8 cellular contexts compared by ENCODE assay signal in genomic region chr13:97911311-97912138, GRCh38. TPM values are rescaled to one million over a fixed set of nuclear protein-coding genes. Genes with fewer than 3 reads are reported as not detected.
DNase-seq lines count a peak whose midpoint lies in the region; ATAC-seq, FAIRE-seq and TF ChIP-seq lines count a peak whose summit lies in the region.

No MANE protein-coding gene starts in this region.

- no peak for TF ChIP-seq RAD21 in HepG2 (CRISPR knock-in tag; IDR thresholded peaks at IDR 0.05)

- H2AFZ ChIP-seq in HepG2 (ENCODE audit: low read length) = no peak overlapping the region

- H3K9ac ChIP-seq in HepG2 (ENCODE audit: insufficient read depth, low read depth, low read length) = no peak overlapping the region

- H3K4me2 ChIP-seq in HepG2 (ENCODE audit: low read depth, low read length) = no peak overlapping the region

- BruUV-seq in HepG2 (replicated peaks; lab: Mats Ljungman, UMichigan) = no TSS peak

- ATAC-seq in HepG2 = peak; percentile 83
- no peak for ATAC-seq in HG03095 (IDR thresholded peaks at IDR 0.05; ENCODE audit: unreplicated experiment)

- H3K27me3 ChIP-seq in HepG2 (ENCODE audit: control insufficient read depth in 1 of 2, insufficient read depth in 2 of 2, low read length in 2 of 2) = no peaks in the 10 kb centered on the region; a peak in 1 of 5 replicates

- POLR2A ChIA-PET in HEK293T (lab: Yijun Ruan, JAX) = no interaction called here
- POLR2A ChIA-PET in HepG2 (lab: Yijun Ruan, JAX) = no interaction called here

- CTCF ChIA-PET in HEK293T (lab: Yijun Ruan, JAX) (interaction anchor here (0.6 to 2.2 kb wide), 6 partner anchors 10 to 151 kb away, joined by 3 to 16 read pairs (median 4); no protein-coding TSS in a partner anchor), HepG2 (lab: Yijun Ruan, JAX; ENCODE audit: low intra/inter-chr PET ratio, low total read pairs) (interaction anchor here (0.9 kb wide), 1 partner anchor 56 kb away, joined by 4 read pairs; no protein-coding TSS in a partner anchor)

- H4K20me1 ChIP-seq in HepG2 (ENCODE audit: insufficient read depth, low read length) = no peaks in the 10 kb centered on the region

- H3K4me1 ChIP-seq in HepG2 (ENCODE audit: insufficient read depth, low read length) = no peaks in the 10 kb centered on the region

- in situ Hi-C loops in HepG2 (cut with HindIII; ENCODE audit: extremely low pct_ligation_motif_present, low pct_unique_long_range_greater_than_20kb) = no loop called here

- no peak overlapping the region for H3K4me3 ChIP-seq in HepG2 (replicated peaks in 1 of 3; ENCODE audit: insufficient read depth in 1 of 3, low read depth in 2 of 3, low read length in 3 of 3)

- TF ChIP-seq EP300 in HepG2 (IDR thresholded peaks at IDR 0.05; ENCODE audit: low read depth in 2 of 2, low read length in 2 of 2) (no peak), HepG2 (CRISPR knock-in tag; IDR thresholded peaks at IDR 0.05; ENCODE audit: borderline replicate concordance) (no peak)

- no peaks in the 10 kb centered on the region; the same call in 1 of the 2 replicates for H3K9me3 ChIP-seq in HepG2 (ENCODE audit: low read length)

- H3K79me2 ChIP-seq in HepG2 (ENCODE audit: insufficient read depth, low read length) = no peaks in the 10 kb centered on the region

- H3K36me3 ChIP-seq in HepG2 (replicated peaks in 1 of 2; ENCODE audit: control insufficient read depth in 1 of 2, insufficient read depth in 2 of 2, low read length in 2 of 2) = no peaks in the 10 kb centered on the region

- intact Hi-C loops in HepG2 (cut with micrococcal nuclease; ENCODE audit: unreplicated experiment) = loop anchor here (5.0 kb wide), 1 partner anchor 54 kb away; no protein-coding TSS in a partner anchor

- H3K27ac ChIP-seq in HepG2 (ENCODE audit: extremely low read length, insufficient read depth, low read length) = no peak overlapping the region

- DNase-seq in NCI-H82 (lab: John Stamatoyannopoulos, UW) (peak; percentile 44), NCI-H82 treated with DMSO at 0.1 percent for 48 hours (lab: John Stamatoyannopoulos, UW; ENCODE audit: unreplicated experiment) (no peak), HEK293T (ENCODE audit: extremely low spot score) (peak; percentile 36), SW480 (ENCODE audit: low spot score) (peak; percentile 48), HepG2 (ENCODE audit: low spot score) (peak; percentile 19), NCI-H1436 (lab: John Stamatoyannopoulos, UW) (no peak), NCI-H510A treated with DMSO at 0.1 percent for 48 hours (lab: John Stamatoyannopoulos, UW) (no peak)

- peak; percentile 83 for FAIRE-seq in HepG2 (lab: Jason Lieb, UNC)

- TF ChIP-seq CTCF in HepG2 (CRISPR knock-in tag; IDR thresholded peaks at IDR 0.05) = peak; percentile 70

- TF ChIP-seq POLR2A in HepG2 (IDR thresholded peaks at IDR 0.05; ENCODE audit: insufficient read depth in 1 of 2, low read depth in 2 of 2, low read length in 2 of 2) = no peak

- 13% methylated on average over 7 of the region's 7 CpGs for WGBS in HepG2 (ENCODE audit: low lambda C conversion rate)

TF ChIP-seq in HEK293T, 16 proteins besides CTCF, POLR2A, EP300 and RAD21:
- TF ChIP-seq ZNF384 (IDR thresholded peaks at IDR 0.05) = no peak
- no peak for TF ChIP-seq BHLHE40 (IDR thresholded peaks at IDR 0.05; ENCODE audit: borderline replicate concordance)
- TF ChIP-seq SUZ12 (IDR thresholded peaks at IDR 0.05) = no peak
- no peak for TF ChIP-seq TARDBP (IDR thresholded peaks at IDR 0.05)
- no peak for TF ChIP-seq NFRKB (IDR thresholded peaks at IDR 0.05)
- no peak for TF ChIP-seq HDGF (IDR thresholded peaks at IDR 0.05; ENCODE audit: borderline replicate concordance)
- TF ChIP-seq CTBP1 (IDR thresholded peaks at IDR 0.05; ENCODE audit: borderline replicate concordance) = no peak
- no peak for TF ChIP-seq ELF4 (IDR thresholded peaks at IDR 0.05)

TF ChIP-seq in HepG2, 621 proteins besides CTCF, POLR2A, EP300 and RAD21:
- TF ChIP-seq ATF1 (CRISPR knock-in tag; IDR thresholded peaks at IDR 0.05) = no peak
- TF ChIP-seq ZNF644 (CRISPR knock-in tag; IDR thresholded peaks at IDR 0.05; ENCODE audit: low read depth) = peak; percentile 20; the same call in 1 of the 2 replicates
- TF ChIP-seq, protein P1, sequence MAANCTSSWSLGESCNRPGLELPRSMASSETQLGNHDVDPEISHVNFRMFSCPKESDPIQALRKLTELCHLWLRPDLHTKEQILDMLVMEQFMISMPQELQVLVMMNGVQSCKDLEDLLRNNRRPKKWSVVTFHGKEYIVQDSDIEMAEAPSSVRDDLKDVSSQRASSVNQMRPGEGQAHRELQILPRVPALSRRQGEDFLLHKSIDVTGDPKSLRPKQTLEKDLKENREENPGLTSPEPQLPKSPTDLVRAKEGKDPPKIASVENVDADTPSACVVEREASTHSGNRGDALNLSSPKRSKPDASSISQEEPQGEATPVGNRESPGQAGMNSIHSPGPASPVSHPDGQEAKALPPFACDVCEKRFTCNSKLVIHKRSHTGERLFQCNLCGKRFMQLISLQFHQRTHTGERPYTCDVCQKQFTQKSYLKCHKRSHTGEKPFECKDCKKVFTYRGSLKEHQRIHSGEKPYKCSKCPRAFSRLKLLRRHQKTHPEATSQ (CRISPR knock-in tag; IDR thresholded peaks at IDR 0.05; ENCODE audit: borderline replicate concordance) = no peak
- no peak for TF ChIP-seq MYC (CRISPR knock-in tag; IDR thresholded peaks at IDR 0.05; ENCODE audit: borderline replicate concordance)
- TF ChIP-seq POLR2G (IDR thresholded peaks at IDR 0.05; ENCODE audit: low read depth, low read length) = no peak
- TF ChIP-seq, protein P2, sequence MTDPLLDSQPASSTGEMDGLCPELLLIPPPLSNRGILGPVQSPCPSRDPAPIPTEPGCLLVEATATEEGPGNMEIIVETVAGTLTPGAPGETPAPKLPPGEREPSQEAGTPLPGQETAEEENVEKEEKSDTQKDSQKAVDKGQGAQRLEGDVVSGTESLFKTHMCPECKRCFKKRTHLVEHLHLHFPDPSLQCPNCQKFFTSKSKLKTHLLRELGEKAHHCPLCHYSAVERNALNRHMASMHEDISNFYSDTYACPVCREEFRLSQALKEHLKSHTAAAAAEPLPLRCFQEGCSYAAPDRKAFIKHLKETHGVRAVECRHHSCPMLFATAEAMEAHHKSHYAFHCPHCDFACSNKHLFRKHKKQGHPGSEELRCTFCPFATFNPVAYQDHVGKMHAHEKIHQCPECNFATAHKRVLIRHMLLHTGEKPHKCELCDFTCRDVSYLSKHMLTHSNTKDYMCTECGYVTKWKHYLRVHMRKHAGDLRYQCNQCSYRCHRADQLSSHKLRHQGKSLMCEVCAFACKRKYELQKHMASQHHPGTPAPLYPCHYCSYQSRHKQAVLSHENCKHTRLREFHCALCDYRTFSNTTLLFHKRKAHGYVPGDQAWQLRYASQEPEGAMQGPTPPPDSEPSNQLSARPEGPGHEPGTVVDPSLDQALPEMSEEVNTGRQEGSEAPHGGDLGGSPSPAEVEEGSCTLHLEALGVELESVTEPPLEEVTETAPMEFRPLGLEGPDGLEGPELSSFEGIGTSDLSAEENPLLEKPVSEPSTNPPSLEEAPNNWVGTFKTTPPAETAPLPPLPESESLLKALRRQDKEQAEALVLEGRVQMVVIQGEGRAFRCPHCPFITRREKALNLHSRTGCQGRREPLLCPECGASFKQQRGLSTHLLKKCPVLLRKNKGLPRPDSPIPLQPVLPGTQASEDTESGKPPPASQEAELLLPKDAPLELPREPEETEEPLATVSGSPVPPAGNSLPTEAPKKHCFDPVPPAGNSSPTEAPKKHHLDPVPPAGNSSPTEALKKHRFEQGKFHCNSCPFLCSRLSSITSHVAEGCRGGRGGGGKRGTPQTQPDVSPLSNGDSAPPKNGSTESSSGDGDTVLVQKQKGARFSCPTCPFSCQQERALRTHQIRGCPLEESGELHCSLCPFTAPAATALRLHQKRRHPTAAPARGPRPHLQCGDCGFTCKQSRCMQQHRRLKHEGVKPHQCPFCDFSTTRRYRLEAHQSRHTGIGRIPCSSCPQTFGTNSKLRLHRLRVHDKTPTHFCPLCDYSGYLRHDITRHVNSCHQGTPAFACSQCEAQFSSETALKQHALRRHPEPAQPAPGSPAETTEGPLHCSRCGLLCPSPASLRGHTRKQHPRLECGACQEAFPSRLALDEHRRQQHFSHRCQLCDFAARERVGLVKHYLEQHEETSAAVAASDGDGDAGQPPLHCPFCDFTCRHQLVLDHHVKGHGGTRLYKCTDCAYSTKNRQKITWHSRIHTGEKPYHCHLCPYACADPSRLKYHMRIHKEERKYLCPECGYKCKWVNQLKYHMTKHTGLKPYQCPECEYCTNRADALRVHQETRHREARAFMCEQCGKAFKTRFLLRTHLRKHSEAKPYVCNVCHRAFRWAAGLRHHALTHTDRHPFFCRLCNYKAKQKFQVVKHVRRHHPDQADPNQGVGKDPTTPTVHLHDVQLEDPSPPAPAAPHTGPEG (CRISPR knock-in tag; IDR thresholded peaks at IDR 0.05) = no peak
- peak; percentile 47 for TF ChIP-seq STAG1 (CRISPR knock-in tag; IDR thresholded peaks at IDR 0.05)

RNA-seq across cellular contexts. Expression of gene IPO5, which starts 42.0 kb away (rescaled TPM):
- total RNA-seq in HepG2 (2016; rRNA removed; fragmentation: Illumina TruSeq; extraction: Trizol) = 242 and 411 TPM in 2 replicates
- total RNA-seq in HepG2 (2016; cell fraction: cytosol; rRNA removed; fragmentation: Illumina TruSeq; extraction: Trizol; ENCODE audit: low read depth) = 30.4 and 32.9 TPM in 2 replicates
- 233 and 406 TPM in 2 replicates for total RNA-seq in HepG2 (2016; cell fraction: insoluble cytoplasmic fraction; rRNA removed; fragmentation: Illumina TruSeq; extraction: Trizol)
- total RNA-seq in HepG2 (2016; cell fraction: membrane; rRNA removed; fragmentation: Illumina TruSeq; extraction: Trizol) = 125 and 157 TPM in 2 replicates
- total RNA-seq in HepG2 (2016; cell fraction: nucleus; rRNA removed; fragmentation: Illumina TruSeq; extraction: Trizol) = 159 and 178 TPM in 2 replicates
- polyA plus RNA-seq in HepG2 (2011; rRNA removed) = 117 and 155 TPM in 2 replicates
- 89.3 and 105 TPM in 2 replicates for polyA plus RNA-seq in HepG2 (2011; cell fraction: cytosol; rRNA removed)
- polyA plus RNA-seq in HepG2 (2011; cell fraction: nucleus; rRNA removed) = 70.8 and 78.2 TPM in 2 replicates
- 144 and 179 TPM in 2 replicates for polyA plus RNA-seq in HepG2 (2012)
- 16.3 and 18.7 TPM in 2 replicates for polyA plus RNA-seq in HepG2 (2016; cell fraction: cytosol; fragmentation: Illumina TruSeq; extraction: Trizol; ENCODE audit: low read depth)
- polyA plus RNA-seq in HepG2 (2016; cell fraction: insoluble cytoplasmic fraction; fragmentation: Illumina TruSeq; extraction: Trizol; ENCODE audit: low read depth) = 212 and 229 TPM in 2 replicates
- polyA plus RNA-seq in HepG2 (2016; cell fraction: membrane; fragmentation: Illumina TruSeq; extraction: Trizol; ENCODE audit: low read depth) = 53.5 and 68.8 TPM in 2 replicates
- 147 TPM in 2 replicates for polyA plus RNA-seq in HepG2 (2016; cell fraction: nucleus; fragmentation: Illumina TruSeq; extraction: Trizol; ENCODE audit: insufficient read depth, low read depth)
- polyA minus RNA-seq in HepG2 (2011; rRNA and poly(A)+ RNA removed; ENCODE audit: low replicate concordance) = 162 and 233 TPM in 2 replicates
- 193 and 207 TPM in 2 replicates for polyA minus RNA-seq in HepG2 (2011; cell fraction: cytosol; rRNA and poly(A)+ RNA removed)
- 174 and 191 TPM in 2 replicates for polyA minus RNA-seq in HepG2 (2011; cell fraction: nucleus; rRNA and poly(A)+ RNA removed)

Comparison
In these comparisons a context has a peak if more than half of its experiments do, and no peak if none do; other contexts are left out.
1. DNase-seq: peak in NCI-H82 (single experiment), HEK293T (single experiment), SW480 (single experiment) and HepG2 (single experiment); none in NCI-H82 treated with DMSO at 0.1 percent for 48 hours (single experiment), NCI-H1436 (single experiment) and NCI-H510A treated with DMSO at 0.1 percent for 48 hours (single experiment).